ENCODE assay signal across 34 cellular contexts in the genomic region with DNA sequence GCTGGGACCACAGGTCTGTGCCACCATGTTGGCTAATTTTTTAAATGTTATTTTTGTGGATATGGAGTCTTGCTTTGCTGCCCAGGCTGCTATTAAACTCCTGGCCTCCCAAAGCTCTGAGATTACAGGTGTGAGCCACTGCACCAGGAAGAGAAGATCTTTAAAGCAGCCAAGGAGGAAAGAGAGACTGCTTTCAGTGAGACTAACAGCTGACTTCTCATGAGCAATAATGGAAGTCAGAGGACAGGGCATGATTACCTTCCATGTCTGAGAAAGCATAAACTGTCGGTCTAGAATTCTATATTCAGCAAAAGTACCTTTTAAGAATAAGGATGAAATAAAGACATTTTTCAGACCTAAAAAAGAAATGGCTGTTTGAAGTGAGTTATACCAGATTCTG. TPM values are rescaled to one million over a fixed set of nuclear protein-coding genes. Genes with fewer than 3 reads are reported as not detected.
"Had no signal": no experiment of that assay in that cellular context is flagged by ENCODE, and none has a peak within 500 bp of the region (broad histone marks: within the 10 kb centered on the region; RNA-seq: fewer than 3 reads in every experiment).

No MANE protein-coding gene starts in this region.

- DNase-seq: Karpas-422, Kasumi-1, MG63, MM.1S, MV-4-11, NCI-H1048, NCI-H1092, NCI-H1092 treated with DMSO at 0.1 percent for 48 hours, NCI-H1105, NCI-H1105 treated with DMSO at 0.1 percent for 48 hours, NCI-H1417, NCI-H1417 treated with DMSO at 0.1 percent for 48 hours, NCI-H1436, NCI-H1436 treated with DMSO at 0.1 percent for 48 hours, NCI-H146, NCI-H1694, NCI-H1694 treated with DMSO at 0.1 percent for 48 hours, NCI-H187, NCI-H187 treated with DMSO at 0.1 percent for 48 hours, NCI-H1930, NCI-H2029, NCI-H2029 treated with DMSO at 0.1 percent for 48 hours, NCI-H2081, NCI-H2081 treated with DMSO at 0.1 percent for 48 hours, NCI-H2107, NCI-H2171, NCI-H2171 treated with DMSO at 0.1 percent for 48 hours, NCI-H2227 treated with DMSO at 0.1 percent for 48 hours, NCI-H226, NCI-H345, NCI-H510A had no signal

- H3K9ac ChIP-seq: KMS-11 had no signal

- H3K27ac ChIP-seq: KMS-11 had no signal

- H3K9me3 ChIP-seq: MG63 had no signal

- H3K27me3 ChIP-seq: MG63 had no signal

- H3K4me2 ChIP-seq: KMS-11 had no signal

- H3K36me3 ChIP-seq: MG63 had no signal

- H3K4me3 ChIP-seq: MG63 had no signal

RNA-seq across cellular contexts. Expression of a gene that starts 57.3 kb away (rescaled TPM):
- total RNA-seq: LHCN-M2, M059J had no signal
